Comparison of ENCODE assay signal across 1 cellular context in the genomic region with DNA sequence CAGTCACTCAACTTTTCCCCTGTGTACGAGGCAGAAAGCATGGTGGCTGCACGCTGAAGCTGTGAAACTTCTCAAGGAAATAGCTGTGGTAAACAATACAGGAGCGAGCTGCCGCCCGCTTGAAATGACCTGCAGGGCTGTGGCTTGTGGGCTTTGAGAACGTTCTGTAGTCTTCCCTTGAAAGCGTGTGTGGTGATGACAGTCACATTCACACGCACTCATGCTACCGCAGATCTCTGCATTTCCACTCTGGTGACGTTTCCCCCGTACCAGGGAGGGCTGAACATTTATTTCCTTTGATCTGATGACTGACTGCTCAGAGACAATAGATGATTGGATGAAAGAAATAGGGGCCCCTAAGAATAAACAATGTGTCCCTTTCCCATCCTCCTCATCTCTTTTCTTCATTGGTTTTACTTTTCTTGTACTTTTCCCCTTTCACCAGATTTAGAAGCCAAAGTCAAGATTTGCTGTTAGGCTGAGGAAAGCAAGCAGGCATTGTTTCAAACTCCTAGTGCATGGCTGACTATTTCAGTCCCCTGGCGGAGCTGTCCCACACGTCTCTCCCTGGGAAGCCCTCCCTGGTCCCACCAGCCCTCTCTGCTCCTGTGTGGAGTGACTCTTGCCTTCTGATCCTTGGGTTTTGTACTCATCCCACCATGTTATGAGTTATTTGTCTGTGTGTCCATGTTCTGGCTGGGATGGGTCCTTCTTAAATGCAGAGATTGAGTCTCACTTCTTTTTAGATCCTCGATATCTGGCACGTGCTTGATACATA.
TF ChIP-seq lines count a peak whose summit lies in the region.

No MANE protein-coding gene starts in this region.

TF ChIP-seq in HCT116, 20 proteins besides CTCF, POLR2A, EP300 and RAD21:
- TF ChIP-seq TCF7L2 (IDR thresholded peaks at IDR 0.05; ENCODE audit: borderline replicate concordance, extremely low read depth, insufficient read depth, insufficient read length) (no peak), SIN3A (IDR thresholded peaks at IDR 0.05; ENCODE audit: low read depth) (0 out of 2 replicates have a peak, but pooled peaks have one; percentile 27), EGR1 (IDR thresholded peaks at IDR 0.05; ENCODE audit: low read depth) (no peak), EZH2 (IDR thresholded peaks at IDR 0.05) (no peak), YY1 (IDR thresholded peaks at IDR 0.05; ENCODE audit: extremely low read depth, insufficient replicate concordance, low read depth, low read length) (no peak)
- TF ChIP-seq, protein P1, sequence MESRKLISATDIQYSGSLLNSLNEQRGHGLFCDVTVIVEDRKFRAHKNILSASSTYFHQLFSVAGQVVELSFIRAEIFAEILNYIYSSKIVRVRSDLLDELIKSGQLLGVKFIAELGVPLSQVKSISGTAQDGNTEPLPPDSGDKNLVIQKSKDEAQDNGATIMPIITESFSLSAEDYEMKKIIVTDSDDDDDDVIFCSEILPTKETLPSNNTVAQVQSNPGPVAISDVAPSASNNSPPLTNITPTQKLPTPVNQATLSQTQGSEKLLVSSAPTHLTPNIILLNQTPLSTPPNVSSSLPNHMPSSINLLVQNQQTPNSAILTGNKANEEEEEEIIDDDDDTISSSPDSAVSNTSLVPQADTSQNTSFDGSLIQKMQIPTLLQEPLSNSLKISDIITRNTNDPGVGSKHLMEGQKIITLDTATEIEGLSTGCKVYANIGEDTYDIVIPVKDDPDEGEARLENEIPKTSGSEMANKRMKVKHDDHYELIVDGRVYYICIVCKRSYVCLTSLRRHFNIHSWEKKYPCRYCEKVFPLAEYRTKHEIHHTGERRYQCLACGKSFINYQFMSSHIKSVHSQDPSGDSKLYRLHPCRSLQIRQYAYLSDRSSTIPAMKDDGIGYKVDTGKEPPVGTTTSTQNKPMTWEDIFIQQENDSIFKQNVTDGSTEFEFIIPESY (IDR thresholded peaks at IDR 0.05; ENCODE audit: extremely low read depth, insufficient replicate concordance, low read length): no peak
